In the genomic region with DNA sequence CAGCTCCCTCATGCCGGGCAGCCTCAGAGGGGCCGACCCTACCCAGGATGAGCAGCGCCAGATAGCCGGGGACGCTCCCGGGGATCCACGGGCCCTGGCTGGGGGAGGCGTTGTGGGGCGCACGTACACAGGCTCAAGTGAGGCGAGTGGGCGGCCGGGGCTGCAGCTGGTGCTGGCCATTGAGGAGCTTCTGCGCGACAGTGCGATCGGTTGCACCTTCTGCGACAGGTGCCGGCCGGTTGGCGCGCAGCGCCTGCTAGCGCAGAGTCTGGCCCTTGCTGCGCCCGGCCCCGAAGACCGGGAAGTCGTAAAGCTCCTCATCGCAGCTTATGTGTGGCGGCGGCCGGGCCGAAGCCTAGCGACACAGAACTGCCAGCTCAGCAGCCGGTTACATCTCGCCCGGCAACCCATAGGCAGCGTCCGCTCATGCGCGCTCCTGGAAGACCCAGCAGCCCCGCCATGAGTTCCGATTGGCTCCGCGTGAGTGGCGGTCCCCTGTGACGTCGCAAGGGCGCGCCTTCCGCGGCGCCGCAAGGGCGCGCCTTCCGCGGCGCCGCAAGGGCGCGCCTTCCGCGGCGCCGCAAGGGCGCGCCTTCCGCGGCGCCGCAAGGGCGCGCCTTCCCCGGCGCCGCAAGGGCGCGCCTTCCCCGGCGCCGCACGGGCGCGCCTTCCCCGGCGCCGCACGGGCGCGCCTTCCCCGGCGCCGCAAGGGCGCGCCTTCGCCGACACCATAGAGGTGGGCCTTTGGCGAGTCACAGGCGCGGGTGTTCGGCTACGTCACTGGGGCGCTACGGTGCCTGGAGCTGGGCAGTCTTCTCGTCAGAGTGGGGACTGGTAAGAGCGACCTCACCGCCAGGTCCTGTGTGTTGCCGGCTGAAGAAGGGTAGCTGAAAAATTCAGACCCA, we compare ENCODE assay signal across 8 cellular contexts.
A peak's percentile ranks its signal among the peaks of the same experiment; 100 is the strongest.
DNase-seq lines count a peak whose midpoint lies in the region; ATAC-seq and TF ChIP-seq lines count a peak whose summit lies in the region.
"Not testable (repeated sequence)": the region's sequence is repeated elsewhere in the genome, so short reads cannot be mapped to it uniquely, and the experiment has no call there.

No MANE protein-coding gene starts in this region.

- not testable (repeated sequence) for H4K8ac ChIP-seq in trophoblast cell (ENCODE audit: low read depth, low read length)

- TF ChIP-seq RAD21 in SK-N-SH (IDR thresholded peaks at IDR 0.05; ENCODE audit: low read length) = not testable (repeated sequence)

- peak overlapping the region; percentile 88 for H3K4me3 ChIP-seq in GM12864 (ENCODE audit: low read depth, low read length)
- peak overlapping the region; percentile 61 for H3K4me3 ChIP-seq in NB4 (ENCODE audit: low read depth, low read length)
- peak overlapping the region; percentile 77 to 84 for H3K4me3 ChIP-seq in SK-N-SH (ENCODE audit: low read depth in 2 of 2, low read length in 1 of 2)
- H3K4me3 ChIP-seq in trophoblast cell (ENCODE audit: low read depth, low read length) = peak overlapping the region; percentile 66
- H3K4me3 ChIP-seq in thyroid gland (replicated peaks in 1 of 3) = peak overlapping the region; percentile 48 to 82 (median 53)

- not testable (repeated sequence) for TF ChIP-seq EP300 in SK-N-SH (IDR thresholded peaks at IDR 0.05; ENCODE audit: borderline replicate concordance in 1 of 2, low read depth in 1 of 2, low read length in 1 of 2)

- POLR2A ChIA-PET in SK-N-SH (lab: Yijun Ruan, JAX) = not testable (repeated sequence)

- not testable (repeated sequence) for H3K4ac ChIP-seq in trophoblast cell (ENCODE audit: low read depth, low read length)

- TF ChIP-seq CTCF in GM12864 (IDR thresholded peaks at IDR 0.05; ENCODE audit: low read depth, low read length, missing control alignments); NB4 (IDR thresholded peaks at IDR 0.05; ENCODE audit: low read depth, low read length); SK-N-SH (IDR thresholded peaks at IDR 0.05): not testable (repeated sequence)
- TF ChIP-seq CTCF in thyroid gland (IDR thresholded peaks at IDR 0.05) = peak in 1 of 6 experiments; percentile 31

- peak overlapping the region; percentile 86 for H3K9ac ChIP-seq in SK-N-SH
- not testable (repeated sequence) for H3K9ac ChIP-seq in trophoblast cell (ENCODE audit: low read length)

- not testable (repeated sequence) for H3K18ac ChIP-seq in trophoblast cell (ENCODE audit: low read length)

- WGBS in SK-N-SH (ENCODE audit: low lambda C conversion rate) = under 1% methylated on average over 23 of the region's 110 CpGs
- WGBS in trophoblast cell (ENCODE audit: extremely low coverage, insufficient coverage, insufficient read length) = no CpG with 5 or more reads among the region's 110 CpGs
- WGBS in thyroid gland, 2 donors = 0 to 3% methylated on average over 25 to 26 of the region's 110 CpGs

- peak; percentile 99 for ATAC-seq in HG02588 (IDR thresholded peaks at IDR 0.05; ENCODE audit: unreplicated experiment)

- TF ChIP-seq POLR2A in NB4 (IDR thresholded peaks at IDR 0.05; ENCODE audit: extremely low read depth, insufficient read length) (peak; percentile 29), thyroid gland (IDR thresholded peaks at IDR 0.05) (peak in 1 of 2 donors; percentile 85)

- not testable (repeated sequence) for H4K91ac ChIP-seq in trophoblast cell (ENCODE audit: low read depth, low read length)

- not testable (repeated sequence) for H2BK5ac ChIP-seq in trophoblast cell (ENCODE audit: low read depth, low read length, poor library complexity)

- H3K4me2 ChIP-seq in SK-N-SH (peak overlapping the region; percentile 89), trophoblast cell (ENCODE audit: low read length) (peak overlapping the region; percentile 55)

- not testable (repeated sequence) for H3K23ac ChIP-seq in trophoblast cell (ENCODE audit: low read length)

- not testable (repeated sequence) for H3K4me1 ChIP-seq in SK-N-SH (ENCODE audit: control insufficient read depth in 1 of 2, insufficient read depth in 2 of 2, low read depth in 1 of 2, low read length in 1 of 2); trophoblast cell (ENCODE audit: control insufficient read depth in 1 of 2, insufficient read depth in 2 of 2, low read length in 2 of 2); thyroid gland

- not testable (repeated sequence) for H3K79me2 ChIP-seq in SK-N-SH (ENCODE audit: insufficient read depth); trophoblast cell (ENCODE audit: control insufficient read depth, insufficient read depth, low read length, poor library complexity)

- not testable (repeated sequence) for H3F3A ChIP-seq in SK-N-SH (replicated peaks; ENCODE audit: insufficient read depth)

- not testable (repeated sequence) for H3K9me3 ChIP-seq in SK-N-SH; trophoblast cell (ENCODE audit: insufficient read depth, low read depth, low read length); thyroid gland

- not testable (repeated sequence) for H4K20me1 ChIP-seq in SK-N-SH (ENCODE audit: insufficient read depth)

- not testable (repeated sequence) for H3K14ac ChIP-seq in trophoblast cell (ENCODE audit: low read length)

- H3K36me3 ChIP-seq in SK-N-SH (replicated peaks in 1 of 2; ENCODE audit: control insufficient read depth in 1 of 2, insufficient read depth in 2 of 2, low read length in 1 of 2); trophoblast cell (ENCODE audit: control insufficient read depth in 1 of 2, insufficient read depth in 2 of 2, low read length in 2 of 2); thyroid gland: not testable (repeated sequence)

- intact Hi-C loops in thyroid gland (cut with DNase I) = not testable (repeated sequence)

- not testable (repeated sequence) for H2AK5ac ChIP-seq in trophoblast cell (ENCODE audit: low read length)

- H3K27ac ChIP-seq in SK-N-SH (ENCODE audit: low read depth in 2 of 2, low read length in 1 of 2) = peak overlapping the region; percentile 72 to 78
- peak overlapping the region; percentile 17 for H3K27ac ChIP-seq in trophoblast cell (ENCODE audit: low read depth, low read length)
- peak overlapping the region; percentile 80 to 96 (median 93) for H3K27ac ChIP-seq in thyroid gland

- DNase-seq in GM12864 (ENCODE audit: low read depth) = peak; percentile 88
- DNase-seq in NB4 (ENCODE audit: low read depth) = peak; percentile 93
- peak; percentile 91 for DNase-seq in SK-N-SH
- DNase-seq in activated naive CD4-positive, alpha-beta T cell treated with anti-CD3 and anti-CD28 coated beads, Interleukin-2, amount 50 U/mL, for 16 hours = peak; percentile 94
- DNase-seq in globus pallidus (ENCODE audit: low spot score) = peak; percentile 94
- DNase-seq in trophoblast cell = peak; percentile 89 to 93
- peak; percentile 96 for DNase-seq in thyroid gland

- peak overlapping the region; percentile 97; the same call in 1 of the 2 replicates for H2AFZ ChIP-seq in SK-N-SH (ENCODE audit: low read depth)
- H2AFZ ChIP-seq in trophoblast cell (ENCODE audit: insufficient read depth, low read length, poor library complexity) = not testable (repeated sequence)

- H2BK120ac ChIP-seq in trophoblast cell (ENCODE audit: insufficient read depth, low read length, poor library complexity) = not testable (repeated sequence)

- CTCF ChIA-PET in SK-N-SH (lab: Yijun Ruan, JAX) = interaction anchor here (1.1 kb wide), 1 partner anchor 428 kb away, joined by 4 read pairs; no protein-coding TSS in a partner anchor

- H3K79me1 ChIP-seq in trophoblast cell (ENCODE audit: low read length) = not testable (repeated sequence)

- not testable (repeated sequence) for H4K12ac ChIP-seq in trophoblast cell (ENCODE audit: low read depth, low read length)

- not testable (repeated sequence) for H3K9me2 ChIP-seq in SK-N-SH

- not testable (repeated sequence) for H2BK12ac ChIP-seq in trophoblast cell (ENCODE audit: low read length)

- not testable (repeated sequence) for H3K27me3 ChIP-seq in SK-N-SH (ENCODE audit: insufficient read depth); trophoblast cell (ENCODE audit: insufficient read depth, low read length); thyroid gland

TF ChIP-seq in SK-N-SH, 30 proteins besides CTCF, POLR2A, EP300 and RAD21:
- TF ChIP-seq MXI1 (IDR thresholded peaks at IDR 0.05; ENCODE audit: low read depth, low read length) (peak; percentile 31; the same call in 1 of the 2 replicates), POLR2AphosphoS5 (IDR thresholded peaks at IDR 0.05; ENCODE audit: low read depth, low read length) (peak; percentile 27; the same call in 1 of the 2 replicates), RFX5 (IDR thresholded peaks at IDR 0.05; ENCODE audit: low read length) (peak; percentile 54; the same call in 1 of the 2 replicates), ELF1 (IDR thresholded peaks at IDR 0.05) (0 out of 2 replicates have a peak, but pooled peaks have one; percentile 24), NRF1 (IDR thresholded peaks at IDR 0.05; ENCODE audit: low read depth, low read length) (peak; percentile 48)

Comparison
In these comparisons a context has a peak if more than half of its experiments do, and no peak if none do; other contexts are left out.
1. Peak in every context shown above with its lines: DNase-seq, ATAC-seq, H3K4me3 ChIP-seq and H3K27ac ChIP-seq.
2. H3K27ac ChIP-seq: peak in every context shown above with its lines; median percentile 93 in thyroid gland; 75 in SK-N-SH; 17 in trophoblast cell.